In the genomic region with DNA sequence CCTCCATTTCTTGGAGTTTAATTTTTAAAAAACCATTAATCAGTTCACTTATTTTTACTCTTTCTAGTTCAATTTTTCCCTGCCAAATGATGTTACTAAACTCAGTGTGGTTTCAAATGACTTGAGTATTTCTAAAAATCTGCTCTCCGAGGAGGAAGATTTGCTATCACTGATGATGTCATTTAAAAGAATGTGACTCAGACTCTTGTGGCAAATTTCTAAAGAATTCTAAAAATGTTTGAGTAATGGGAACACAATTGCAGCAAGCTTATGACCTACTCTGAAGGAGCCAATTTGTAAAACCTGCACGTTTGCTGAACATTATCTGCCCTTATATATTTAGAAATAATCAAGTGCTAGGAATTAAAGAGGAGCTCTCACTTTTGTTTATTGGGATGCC, we compare ENCODE assay signal across 1 cellular context.
TF ChIP-seq lines count a peak whose summit lies in the region.

No MANE protein-coding gene starts in this region.

TF ChIP-seq in HEK293, 187 proteins besides CTCF, POLR2A, EP300 and RAD21 (continued from another document):
- TF ChIP-seq, protein P1, sequence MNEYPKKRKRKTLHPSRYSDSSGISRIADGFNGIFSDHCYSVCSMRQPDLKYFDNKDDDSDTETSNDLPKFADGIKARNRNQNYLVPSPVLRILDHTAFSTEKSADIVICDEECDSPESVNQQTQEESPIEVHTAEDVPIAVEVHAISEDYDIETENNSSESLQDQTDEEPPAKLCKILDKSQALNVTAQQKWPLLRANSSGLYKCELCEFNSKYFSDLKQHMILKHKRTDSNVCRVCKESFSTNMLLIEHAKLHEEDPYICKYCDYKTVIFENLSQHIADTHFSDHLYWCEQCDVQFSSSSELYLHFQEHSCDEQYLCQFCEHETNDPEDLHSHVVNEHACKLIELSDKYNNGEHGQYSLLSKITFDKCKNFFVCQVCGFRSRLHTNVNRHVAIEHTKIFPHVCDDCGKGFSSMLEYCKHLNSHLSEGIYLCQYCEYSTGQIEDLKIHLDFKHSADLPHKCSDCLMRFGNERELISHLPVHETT (tag by site-specific recombination; IDR thresholded peaks at IDR 0.05), result peak; percentile 42; the same call in 1 of the 2 replicates
- TF ChIP-seq OVOL3 (tag by site-specific recombination; IDR thresholded peaks at IDR 0.05) (no peak), HOXC10 (CRISPR knock-in tag; IDR thresholded peaks at IDR 0.05) (no peak), ZBTB8A (tag by site-specific recombination; IDR thresholded peaks at IDR 0.05) (no peak), ZNF266 (tag by site-specific recombination; IDR thresholded peaks at IDR 0.05; ENCODE audit: low read depth) (no peak), ZNF555 (tag by site-specific recombination; conservative IDR thresholded peaks at IDR 0.05) (no peak), ZNF366 (tag by site-specific recombination; conservative IDR thresholded peaks at IDR 0.05) (peak; percentile 79)
- TF ChIP-seq, protein P2, sequence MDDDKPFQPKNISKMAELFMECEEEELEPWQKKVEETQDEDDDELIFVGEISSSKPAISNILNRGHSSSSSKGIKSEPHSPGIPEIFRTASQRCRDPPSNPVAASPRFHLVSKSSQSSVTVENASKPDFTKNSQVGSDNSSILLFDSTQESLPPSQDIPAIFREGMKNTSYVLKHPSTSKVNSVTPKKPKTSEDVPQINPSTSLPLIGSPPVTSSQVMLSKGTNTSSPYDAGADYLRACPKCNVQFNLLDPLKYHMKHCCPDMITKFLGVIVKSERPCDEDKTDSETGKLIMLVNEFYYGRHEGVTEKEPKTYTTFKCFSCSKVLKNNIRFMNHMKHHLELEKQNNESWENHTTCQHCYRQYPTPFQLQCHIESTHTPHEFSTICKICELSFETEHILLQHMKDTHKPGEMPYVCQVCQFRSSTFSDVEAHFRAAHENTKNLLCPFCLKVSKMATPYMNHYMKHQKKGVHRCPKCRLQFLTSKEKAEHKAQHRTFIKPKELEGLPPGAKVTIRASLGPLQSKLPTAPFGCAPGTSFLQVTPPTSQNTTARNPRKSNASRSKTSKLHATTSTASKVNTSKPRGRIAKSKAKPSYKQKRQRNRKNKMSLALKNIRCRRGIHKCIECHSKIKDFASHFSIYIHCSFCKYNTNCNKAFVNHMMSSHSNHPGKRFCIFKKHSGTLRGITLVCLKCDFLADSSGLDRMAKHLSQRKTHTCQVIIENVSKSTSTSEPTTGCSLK (tag by site-specific recombination; IDR thresholded peaks at IDR 0.05), result no peak
- TF ChIP-seq, protein P3, sequence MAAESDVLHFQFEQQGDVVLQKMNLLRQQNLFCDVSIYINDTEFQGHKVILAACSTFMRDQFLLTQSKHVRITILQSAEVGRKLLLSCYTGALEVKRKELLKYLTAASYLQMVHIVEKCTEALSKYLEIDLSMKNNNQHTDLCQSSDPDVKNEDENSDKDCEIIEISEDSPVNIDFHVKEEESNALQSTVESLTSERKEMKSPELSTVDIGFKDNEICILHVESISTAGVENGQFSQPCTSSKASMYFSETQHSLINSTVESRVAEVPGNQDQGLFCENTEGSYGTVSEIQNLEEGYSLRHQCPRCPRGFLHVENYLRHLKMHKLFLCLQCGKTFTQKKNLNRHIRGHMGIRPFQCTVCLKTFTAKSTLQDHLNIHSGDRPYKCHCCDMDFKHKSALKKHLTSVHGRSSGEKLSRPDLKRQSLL (tag by site-specific recombination; IDR thresholded peaks at IDR 0.05), result no peak
TF ChIP-seq in HEK293: peak in this region for 20.
